Comparison of ENCODE assay signal across 9 cellular contexts in genomic region chr3:46944191-46944590, GRCh38. TPM values are rescaled to one million over a fixed set of nuclear protein-coding genes. Genes with fewer than 3 reads are reported as not detected.
DNase-seq lines count a peak whose midpoint lies in the region; ATAC-seq and TF ChIP-seq lines count a peak whose summit lies in the region.
"Had no signal": no experiment of that assay in that cellular context is flagged by ENCODE, and none has a peak within 500 bp of the region (broad histone marks: within the 10 kb centered on the region; RNA-seq: fewer than 3 reads in every experiment).

No MANE protein-coding gene starts in this region.

- H3K4me3 ChIP-seq in HCT116 (replicated peaks in 1 of 2; ENCODE audit: low read depth in 1 of 2, low read length in 2 of 2) (no peak overlapping the region), right cardiac atrium (ENCODE audit: low read length) (no peak overlapping the region), skeletal muscle tissue (ENCODE audit: low read length in 3 of 3) (no peak overlapping the region)

- DNase-seq in HCT116 (ENCODE audit: low read depth, low spot score) (no peak), right cardiac atrium (peak in 1 of 3 donors; percentile 54), SIG-M5 (lab: John Stamatoyannopoulos, UW) (no peak)
- no peak for DNase-seq in activated naive CD8-positive, alpha-beta T cell treated with anti-CD3 and anti-CD28 coated beads for 36 hours
- no peak for DNase-seq in stimulated activated CD4-positive, alpha-beta T cell treated with anti-CD3 and anti-CD28 coated beads, Interleukin-4, amount 100 ng/mL, for 24 hours
- DNase-seq: effector CD4-positive, alpha-beta T cell had no signal

- BruUV-seq in HCT116 (replicated peaks; lab: Mats Ljungman, UMichigan) = no TSS peak

- H3K9me3 Mint-ChIP-seq in activated naive CD8-positive, alpha-beta T cell treated with anti-CD3 and anti-CD28 coated beads for 36 hours = no peaks in the 10 kb centered on the region

- peaks cover 51 to 68% of the 10 kb centered on the region in 2 experiments for H3K4me1 ChIP-seq in HCT116 (ENCODE audit: control insufficient read depth in 1 of 2, insufficient read depth in 2 of 2, low read length in 2 of 2)
- peaks cover 61% of the 10 kb centered on the region for H3K4me1 ChIP-seq in right cardiac atrium (ENCODE audit: control insufficient read depth, insufficient read depth, low read length)
- peaks cover 64 to 88% (median 69%) of the 10 kb centered on the region in 3 donors for H3K4me1 ChIP-seq in skeletal muscle tissue (ENCODE audit: control insufficient read depth in 3 of 3, insufficient read depth in 3 of 3, low read length in 3 of 3)

- intact Hi-C loops in HCT116 (cut with micrococcal nuclease) = no loop called here
- intact Hi-C loops in right cardiac atrium (cut with DNase I) = no loop called here

- POLR2A ChIA-PET in HCT116 (lab: Charles Lee) = no interaction called here

- peaks cover 27% of the 10 kb centered on the region; the same call in 1 of the 2 replicates for H4K20me1 ChIP-seq in HCT116 (ENCODE audit: insufficient read depth)

- peak overlapping the region; percentile 63 for H3K4me2 ChIP-seq in HCT116 (ENCODE audit: low read length)

- peaks cover 97% of the 10 kb centered on the region for H3K79me2 ChIP-seq in HCT116 (ENCODE audit: insufficient read depth, low read length)

- H3K9me2 ChIP-seq in HCT116 (ENCODE audit: insufficient read depth) = no peaks in the 10 kb centered on the region

- H3K27ac ChIP-seq in HCT116 (ENCODE audit: low read depth, low read length) = peak overlapping the region; percentile 36
- H3K27ac ChIP-seq in right cardiac atrium (ENCODE audit: low read length) = peak overlapping the region; percentile 81
- H3K27ac ChIP-seq in skeletal muscle tissue (ENCODE audit: low read depth, low read length) = peak overlapping the region; percentile 21

- H3K36me3 Mint-ChIP-seq in activated naive CD8-positive, alpha-beta T cell treated with anti-CD3 and anti-CD28 coated beads for 36 hours = peaks cover 33% of the 10 kb centered on the region

- TF ChIP-seq POLR2A in HCT116 (IDR thresholded peaks at IDR 0.05; ENCODE audit: borderline replicate concordance, extremely low read depth, insufficient read depth, insufficient read length) = no peak

- H3K27me3 ChIP-seq in HCT116 (ENCODE audit: insufficient read depth, low read length) (no peaks in the 10 kb centered on the region), right cardiac atrium (ENCODE audit: control insufficient read depth, insufficient read depth) (no peaks in the 10 kb centered on the region), skeletal muscle tissue (ENCODE audit: control insufficient read depth in 3 of 3, insufficient read depth in 3 of 3, low read length in 3 of 3) (no peaks in the 10 kb centered on the region)

- H3K27me3 Mint-ChIP-seq in activated naive CD8-positive, alpha-beta T cell treated with anti-CD3 and anti-CD28 coated beads for 36 hours = no peaks in the 10 kb centered on the region

- H3K4me3 Mint-ChIP-seq in activated naive CD8-positive, alpha-beta T cell treated with anti-CD3 and anti-CD28 coated beads for 36 hours = no peak overlapping the region

- H3K9ac ChIP-seq in HCT116 (ENCODE audit: low read length) (peak overlapping the region; percentile 56), skeletal muscle tissue (ENCODE audit: low read depth in 1 of 3, low read length in 3 of 3) (peak overlapping the region in 2 of 3 donors; percentile 13 to 68)

- WGBS in right cardiac atrium = 71% methylated on average over 8 of the region's 8 CpGs

- H2AFZ ChIP-seq in HCT116 (ENCODE audit: low read depth, low read length, poor library complexity, severe bottlenecking) = no peak overlapping the region

- H3K36me3 ChIP-seq in HCT116 (ENCODE audit: control insufficient read depth in 1 of 2, insufficient read depth in 2 of 2, low read length in 2 of 2) = peaks cover 5 to 11% of the 10 kb centered on the region in 2 experiments; a peak in 2 of 4 replicates
- H3K36me3 ChIP-seq in skeletal muscle tissue (ENCODE audit: control insufficient read depth in 3 of 3, insufficient read depth in 3 of 3, low read length in 3 of 3) = peaks cover 13 to 16% (median 15%) of the 10 kb centered on the region in 3 donors

- peak overlapping the region; percentile 67 for H3K27ac Mint-ChIP-seq in activated naive CD8-positive, alpha-beta T cell treated with anti-CD3 and anti-CD28 coated beads for 36 hours

- no peak for TF ChIP-seq RAD21 in HCT116 (IDR thresholded peaks at IDR 0.05; ENCODE audit: low read depth)

- peak; percentile 18; the same call in 1 of the 2 replicates for ATAC-seq in HCT116
- ATAC-seq in right cardiac atrium = no peak
- ATAC-seq in HG02870 (IDR thresholded peaks at IDR 0.05; ENCODE audit: unreplicated experiment) = no peak
- no peak for ATAC-seq in HG02884 (IDR thresholded peaks at IDR 0.05; ENCODE audit: unreplicated experiment)

- CTCF ChIA-PET in HCT116 (lab: Charles Lee) = interaction anchor here (1.5 kb wide), 1 partner anchor 9 kb away, joined by 8 read pairs; no protein-coding TSS in a partner anchor

- peaks cover 59% of the 10 kb centered on the region for H3K4me1 Mint-ChIP-seq in activated naive CD8-positive, alpha-beta T cell treated with anti-CD3 and anti-CD28 coated beads for 36 hours

- RAD21 ChIA-PET in HCT116 (lab: Charles Lee; ENCODE audit: low non-redundant PET in 1 of 2, low total read pairs in 2 of 2, uncharacterized antibody in 2 of 2, unreplicated experiment in 2 of 2) = no interaction called here

- H3K9me3 ChIP-seq in HCT116 (ENCODE audit: control insufficient read depth in 1 of 2, insufficient read depth in 1 of 2, low read depth in 1 of 2, low read length in 2 of 2) = no peaks in the 10 kb centered on the region
- no peaks in the 10 kb centered on the region for H3K9me3 ChIP-seq in right cardiac atrium (ENCODE audit: control insufficient read depth, low read length)
- no peaks in the 10 kb centered on the region for H3K9me3 ChIP-seq in skeletal muscle tissue (ENCODE audit: control insufficient read depth in 3 of 3, low read length in 3 of 3)

- no peak for TF ChIP-seq CTCF in HCT116 (IDR thresholded peaks at IDR 0.05 in 2 of 3, conservative IDR thresholded peaks at IDR 0.05 in 1 of 3; ENCODE audit: borderline replicate concordance in 1 of 3, insufficient read depth in 1 of 3, low read depth in 2 of 3, low read length in 2 of 3)

TF ChIP-seq in HCT116, 20 proteins besides CTCF, POLR2A, EP300 and RAD21:
- TF ChIP-seq ZNF274 (IDR thresholded peaks at IDR 0.05; ENCODE audit: low read depth, low read length) = no peak
- no peak for TF ChIP-seq REST (IDR thresholded peaks at IDR 0.05; ENCODE audit: low read depth)
- no peak for TF ChIP-seq YY1 (IDR thresholded peaks at IDR 0.05; ENCODE audit: extremely low read depth, insufficient replicate concordance, low read depth, low read length)
- no peak for TF ChIP-seq JUND (IDR thresholded peaks at IDR 0.05)
- no peak for TF ChIP-seq TCF7L2 (IDR thresholded peaks at IDR 0.05; ENCODE audit: borderline replicate concordance, extremely low read depth, insufficient read depth, insufficient read length)
- no peak for TF ChIP-seq CEBPB (IDR thresholded peaks at IDR 0.05; ENCODE audit: low read depth)
- TF ChIP-seq EGR1 (IDR thresholded peaks at IDR 0.05; ENCODE audit: low read depth) = no peak
- TF ChIP-seq EZH2 (IDR thresholded peaks at IDR 0.05) = no peak
- TF ChIP-seq ATF3 (IDR thresholded peaks at IDR 0.05) = no peak

RNA-seq across cellular contexts. Expression of gene CCDC12, which starts 32.4 kb away (rescaled TPM):
- total RNA-seq in HCT116 (2021; ENCODE audit: unreplicated experiment) (46.5 TPM), right cardiac atrium (10 to 100 TPM; 31.2 to 37.7 (median 34.2) TPM), skeletal muscle tissue (27.1 TPM)
- polyA plus RNA-seq in HCT116 (2012) = 53.5 and 55.3 TPM in 2 replicates
- 10 to 100 TPM; 48.8 to 55.4 TPM for total RNA-seq in activated naive CD8-positive, alpha-beta T cell treated with anti-CD3 and anti-CD28 coated beads for 36 hours
- 58.0 TPM for polyA plus RNA-seq in right cardiac atrium

RNA-seq across cellular contexts. Expression of gene NBEAL2, which starts 35.3 kb away (rescaled TPM):
- total RNA-seq in HCT116 (2021; ENCODE audit: unreplicated experiment) = 72.9 TPM
- 55.2 and 61.9 TPM in 2 replicates for polyA plus RNA-seq in HCT116 (2012)
- 10 to 100 TPM; 63.1 to 67.4 TPM for total RNA-seq in activated naive CD8-positive, alpha-beta T cell treated with anti-CD3 and anti-CD28 coated beads for 36 hours
- 10 to 100 TPM; 15.9 to 20.1 (median 17.3) TPM for total RNA-seq in right cardiac atrium
- polyA plus RNA-seq in right cardiac atrium = 13.7 TPM
- total RNA-seq in skeletal muscle tissue = 5.2 TPM

Comparison
In these comparisons a context has a peak if more than half of its experiments do, and no peak if none do; other contexts are left out.
1. H3K27ac ChIP-seq: peak in every context shown above with its lines; median percentile 81 in right cardiac atrium; 36 in HCT116; 21 in skeletal muscle tissue.